In the genomic region with DNA sequence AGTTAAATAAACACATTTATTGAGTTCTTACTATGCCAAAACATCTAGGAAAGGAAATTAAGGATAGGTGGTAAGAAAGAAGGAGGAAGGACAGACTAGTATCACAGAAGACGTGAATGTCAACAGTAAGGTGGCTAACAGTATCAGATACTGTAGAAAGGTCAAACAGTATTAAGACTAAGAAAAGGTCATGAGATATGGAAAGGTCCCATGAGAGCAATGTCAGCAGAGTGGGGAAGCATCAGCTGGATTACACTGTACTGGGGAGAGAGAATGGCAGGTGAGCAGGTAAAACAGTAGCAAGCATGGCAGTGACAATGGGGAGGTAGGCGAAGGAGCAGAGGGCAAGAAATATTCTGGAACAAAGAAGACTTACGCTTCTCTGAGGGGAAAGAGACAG, we compare ENCODE assay signal across 24 cellular contexts. TPM values are rescaled to one million over a fixed set of nuclear protein-coding genes. Genes with fewer than 3 reads are reported as not detected.
DNase-seq lines count a peak whose midpoint lies in the region; ATAC-seq, FAIRE-seq and TF ChIP-seq lines count a peak whose summit lies in the region.
"Had no signal": no experiment of that assay in that cellular context is flagged by ENCODE, and none has a peak within 500 bp of the region (broad histone marks: within the 10 kb centered on the region; RNA-seq: fewer than 3 reads in every experiment).

No MANE protein-coding gene starts in this region.

- TF ChIP-seq RAD21 in K562 (CRISPR knock-in tag; conservative IDR thresholded peaks at IDR 0.05 in 1 of 2, IDR thresholded peaks at IDR 0.05 in 1 of 2) = no peak

- H3K27me3 Mint-ChIP-seq in activated CD8-positive, alpha-beta T cell treated with anti-CD3 and anti-CD28 coated beads for 36 hours = no peaks in the 10 kb centered on the region
- H3K27me3 Mint-ChIP-seq in activated CD8-positive, alpha-beta T cell treated with anti-CD3 and anti-CD28 coated beads, Interleukin-2, amount 10 ng/mL, durations not matched to agents 7 days and 5 days (ENCODE audit: low read depth) = no peaks in the 10 kb centered on the region
- H3K27me3 Mint-ChIP-seq in T-helper 17 cell = no peaks in the 10 kb centered on the region
- H3K27me3 Mint-ChIP-seq: CD4-positive, CD25-positive, alpha-beta regulatory T cell; CD8-positive, alpha-beta memory T cell had no signal

- in situ Hi-C loops in K562 (cut with MboI) = no loop called here

- peak; percentile 31 for FAIRE-seq in GM12891 (lab: Jason Lieb, UNC)
- no peak for FAIRE-seq in K562 (lab: Jason Lieb, UNC)
- FAIRE-seq: GM12878, GM18507, H54 had no signal

- 84% methylated on average over 3 of the region's 3 CpGs for whole genome bisulfite sequencing in K562 (ENCODE audit: insufficient coverage, low coverage, missing lambda C conversion rate)
- 88% methylated on average over 3 of the region's 3 CpGs for WGBS in prostate gland

- H3K27ac ChIP-seq in K562 (ENCODE audit: extremely low read depth, low read depth, low read length) (no peak overlapping the region), prostate gland (no peak overlapping the region)

- peaks cover 52% of the 10 kb centered on the region for H3K79me2 ChIP-seq in K562 (ENCODE audit: control insufficient read depth, insufficient read depth, low read length)

- peak overlapping the region; percentile 9 for H3K27ac Mint-ChIP-seq in activated CD8-positive, alpha-beta T cell treated with anti-CD3 and anti-CD28 coated beads for 36 hours
- no peak overlapping the region for H3K27ac Mint-ChIP-seq in activated CD8-positive, alpha-beta T cell treated with anti-CD3 and anti-CD28 coated beads, Interleukin-2, amount 10 ng/mL, durations not matched to agents 7 days and 5 days
- H3K27ac Mint-ChIP-seq in T-helper 17 cell = peak overlapping the region; percentile 70
- H3K27ac Mint-ChIP-seq: GM23338 had no signal

- peaks cover 64% of the 10 kb centered on the region for H3K36me3 ChIP-seq in K562 (ENCODE audit: control insufficient read depth, insufficient read depth, low read length)
- H3K36me3 ChIP-seq in prostate gland = no peaks in the 10 kb centered on the region

- H3K9me3 Mint-ChIP-seq in activated CD8-positive, alpha-beta T cell treated with anti-CD3 and anti-CD28 coated beads for 36 hours = no peaks in the 10 kb centered on the region
- no peaks in the 10 kb centered on the region for H3K9me3 Mint-ChIP-seq in activated CD8-positive, alpha-beta T cell treated with anti-CD3 and anti-CD28 coated beads, Interleukin-2, amount 10 ng/mL, durations not matched to agents 7 days and 5 days (ENCODE audit: insufficient read depth)
- H3K9me3 Mint-ChIP-seq: CD4-positive, CD25-positive, alpha-beta regulatory T cell; CD8-positive, alpha-beta memory T cell; GM23338 had no signal

- H3K4me2 ChIP-seq in K562 (ENCODE audit: insufficient read depth, low read length) = no peak overlapping the region
- H3K4me2 ChIP-seq: GM23338 had no signal

- CTCF ChIA-PET in activated CD8-positive, alpha-beta T cell treated with anti-CD3 and anti-CD28 coated beads for 36 hours (lab: Charles Lee) = interaction anchor here (1.5 kb wide), 1 partner anchor 9 kb away, joined by 3 read pairs; no protein-coding TSS in a partner anchor
- CTCF ChIA-PET in activated CD8-positive, alpha-beta T cell treated with anti-CD3 and anti-CD28 coated beads, Interleukin-2, amount 10 ng/mL, durations not matched to agents 7 days and 5 days (lab: Charles Lee) = interaction anchor here (1.1 kb wide), 1 partner anchor 191 kb away, joined by 3 read pairs; no protein-coding TSS in a partner anchor
- CTCF ChIA-PET in K562 (lab: Yijun Ruan, JAX; ENCODE audit: low intra/inter-chr PET ratio) = no interaction called here

- peaks cover 27% of the 10 kb centered on the region for H3K36me3 Mint-ChIP-seq in activated CD8-positive, alpha-beta T cell treated with anti-CD3 and anti-CD28 coated beads for 36 hours (ENCODE audit: low read depth)
- H3K36me3 Mint-ChIP-seq in activated CD8-positive, alpha-beta T cell treated with anti-CD3 and anti-CD28 coated beads, Interleukin-2, amount 10 ng/mL, durations not matched to agents 7 days and 5 days (ENCODE audit: low read depth) = peaks cover 15% of the 10 kb centered on the region
- H3K36me3 Mint-ChIP-seq in T-helper 17 cell (ENCODE audit: low read depth) = peaks cover 4% of the 10 kb centered on the region

- H3K9ac ChIP-seq in K562 (ENCODE audit: insufficient read depth in 1 of 2, low read depth in 2 of 2, low read length in 2 of 2) = no peak overlapping the region

- no peak for TF ChIP-seq EP300 in K562 (IDR thresholded peaks at IDR 0.05; ENCODE audit: low read length)

- no TSS peak for BruUV-seq in K562 (replicated peaks; lab: Mats Ljungman, UMichigan)

- no peak overlapping the region for H3K4me3 ChIP-seq in K562
- H3K4me3 ChIP-seq in prostate gland = no peak overlapping the region
- H3K4me3 ChIP-seq: GM12878, GM23338 had no signal

- H3K27me3 ChIP-seq in K562 (ENCODE audit: control insufficient read depth in 2 of 2, insufficient read depth in 2 of 2, low read length in 2 of 2) = no peaks in the 10 kb centered on the region
- no peaks in the 10 kb centered on the region for H3K27me3 ChIP-seq in prostate gland (replicated peaks; ENCODE audit: insufficient read depth)
- H3K27me3 ChIP-seq: BE2C had no signal

- no peaks in the 10 kb centered on the region for H3K9me3 ChIP-seq in T-helper 17 cell (ENCODE audit: control insufficient read depth, low read length, poor library complexity, severe bottlenecking)
- no peaks in the 10 kb centered on the region for H3K9me3 ChIP-seq in K562 (replicated peaks; ENCODE audit: control insufficient read depth, insufficient read depth, low read depth, low read length)
- no peaks in the 10 kb centered on the region for H3K9me3 ChIP-seq in prostate gland
- H3K9me3 ChIP-seq: BE2C had no signal

- no peak for ATAC-seq in activated CD8-positive, alpha-beta T cell treated with anti-CD3 and anti-CD28 coated beads for 36 hours
- no peak for ATAC-seq in activated CD8-positive, alpha-beta T cell treated with anti-CD3 and anti-CD28 coated beads, Interleukin-2, amount 10 ng/mL, durations not matched to agents 7 days and 5 days
- ATAC-seq in T-helper 17 cell (no peak), K562 (no peak)
- ATAC-seq: GM12878, GM23338 had no signal

- H4K20me1 ChIP-seq in K562 (replicated peaks; ENCODE audit: control insufficient read depth, insufficient read depth, low read length) = peaks cover 18% of the 10 kb centered on the region

- H2AFZ ChIP-seq in K562 (ENCODE audit: low read depth, low read length) = no peak overlapping the region
- H2AFZ ChIP-seq: GM23338 had no signal

- TF ChIP-seq POLR2A in GM12891 (IDR thresholded peaks at IDR 0.05; ENCODE audit: low read depth, low read length) (no peak), K562 (conservative IDR thresholded peaks at IDR 0.05) (no peak), prostate gland (IDR thresholded peaks at IDR 0.05) (no peak)

- POLR2A ChIA-PET in activated CD8-positive, alpha-beta T cell treated with anti-CD3 and anti-CD28 coated beads for 36 hours (lab: Charles Lee) = no interaction called here
- POLR2A ChIA-PET in activated CD8-positive, alpha-beta T cell treated with anti-CD3 and anti-CD28 coated beads, Interleukin-2, amount 10 ng/mL, durations not matched to agents 7 days and 5 days (lab: Charles Lee) = no interaction called here
- POLR2A ChIA-PET in K562 (lab: Yijun Ruan, JAX) = interaction anchor here (0.8 kb wide), 1 partner anchor 737 kb away, joined by 3 read pairs; no protein-coding TSS in a partner anchor

- intact Hi-C loops in activated CD8-positive, alpha-beta T cell treated with anti-CD3 and anti-CD28 coated beads for 36 hours (cut with micrococcal nuclease) = no loop called here
- intact Hi-C loops in K562 (cut with micrococcal nuclease) (no loop called here), prostate gland (cut with DNase I) (no loop called here)

- H3K4me1 Mint-ChIP-seq in activated CD8-positive, alpha-beta T cell treated with anti-CD3 and anti-CD28 coated beads for 36 hours (ENCODE audit: low read depth) = peaks cover 15% of the 10 kb centered on the region
- H3K4me1 Mint-ChIP-seq in activated CD8-positive, alpha-beta T cell treated with anti-CD3 and anti-CD28 coated beads, Interleukin-2, amount 10 ng/mL, durations not matched to agents 7 days and 5 days (ENCODE audit: low read depth) = peaks cover 6% of the 10 kb centered on the region
- H3K4me1 Mint-ChIP-seq in T-helper 17 cell = peaks cover 18% of the 10 kb centered on the region

- H3K4me3 Mint-ChIP-seq in activated CD8-positive, alpha-beta T cell treated with anti-CD3 and anti-CD28 coated beads for 36 hours = no peak overlapping the region
- no peak overlapping the region for H3K4me3 Mint-ChIP-seq in activated CD8-positive, alpha-beta T cell treated with anti-CD3 and anti-CD28 coated beads, Interleukin-2, amount 10 ng/mL, durations not matched to agents 7 days and 5 days
- no peak overlapping the region for H3K4me3 Mint-ChIP-seq in T-helper 17 cell
- H3K4me3 Mint-ChIP-seq: CD4-positive, CD25-positive, alpha-beta regulatory T cell; CD8-positive, alpha-beta memory T cell; GM23338 had no signal

- no peaks in the 10 kb centered on the region for H3K4me1 ChIP-seq in K562 (replicated peaks in 1 of 2; ENCODE audit: control insufficient read depth in 2 of 2, insufficient read depth in 2 of 2, low read length in 2 of 2)
- no peaks in the 10 kb centered on the region for H3K4me1 ChIP-seq in prostate gland (replicated peaks)
- H3K4me1 ChIP-seq: BE2C had no signal

- TF ChIP-seq CTCF in activated CD8-positive, alpha-beta T cell treated with anti-CD3 and anti-CD28 coated beads for 36 hours (IDR thresholded peaks at IDR 0.05) = no peak
- TF ChIP-seq CTCF in K562 (IDR thresholded peaks at IDR 0.05 in 2 of 3, conservative IDR thresholded peaks at IDR 0.05 in 1 of 3; ENCODE audit: insufficient read depth in 2 of 3, low read depth in 1 of 3, low read length in 3 of 3) = no peak
- no peak for TF ChIP-seq CTCF in prostate gland (IDR thresholded peaks at IDR 0.05)

- DNase-seq in activated CD8-positive, alpha-beta T cell treated with anti-CD3 and anti-CD28 coated beads for 36 hours = no peak
- DNase-seq in activated CD8-positive, alpha-beta T cell treated with anti-CD3 and anti-CD28 coated beads, Interleukin-2, amount 10 ng/mL, durations not matched to agents 7 days and 5 days = no peak
- no peak for DNase-seq in GM12891 (ENCODE audit: insufficient read length, low spot score)
- no peak for DNase-seq in T-helper 17 cell
- no peak for DNase-seq in K562 (ENCODE audit: extremely low read depth in 1 of 4, low spot score in 3 of 4)
- DNase-seq in prostate gland (ENCODE audit: low spot score) = no peak
- DNase-seq in SKM-1 treated with dmso at 0.1 percent for 144 hours (lab: John Stamatoyannopoulos, UW; ENCODE audit: unreplicated experiment) = no peak
- DNase-seq: ACHN; BE2C; C1 segment of cervical spinal cord; CD4-positive, CD25-positive, alpha-beta regulatory T cell; CD8-positive, alpha-beta memory T cell; COR-L47; DMS 273 treated with DMSO at 0.1 percent for 48 hours; DMS53; DND-41; EL; HCEC 1CT had no signal

- H3K9me1 ChIP-seq in K562 (ENCODE audit: control insufficient read depth, insufficient read depth, low read length) = no peaks in the 10 kb centered on the region

RNA-seq across cellular contexts. Expression of a gene that starts 18.0 kb away (rescaled TPM):
- total RNA-seq in activated CD8-positive, alpha-beta T cell treated with anti-CD3 and anti-CD28 coated beads for 36 hours = 100 to 1,000 TPM; 135 to 142 TPM
- total RNA-seq in activated CD8-positive, alpha-beta T cell treated with anti-CD3 and anti-CD28 coated beads, Interleukin-2, amount 10 ng/mL, durations not matched to agents 7 days and 5 days = 10 to 100 TPM; 68.8 to 69.8 TPM
- 108 TPM for polyA plus RNA-seq in GM12891 (2012; ENCODE audit: low read depth, missing spikeins)
- total RNA-seq in T-helper 17 cell (10 to 100 TPM; 22.4 to 27.7 TPM), K562 (2014; rRNA removed) (185 and 193 TPM in 2 replicates), K562 (2014; rRNA removed; fragmentation: Illumina TruSeq; extraction: Trizol) (268 and 311 TPM in 2 replicates), K562 (2015; rRNA removed; fragmentation: Illumina TruSeq; extraction: Trizol) (234 and 252 TPM in 2 replicates), K562 (2021) (171 and 173 TPM in 2 replicates), prostate gland (100 to 1,000 TPM in 1 of 2 donors, 10 to 100 TPM in 1; 93.7 to 176 TPM)
- total RNA-seq in K562 (2011; cell fraction: chromatin; rRNA removed; ENCODE audit: low replicate concordance) = 16.7 and 46.2 TPM in 2 replicates
- 17.6 and 18.0 TPM in 2 replicates for total RNA-seq in K562 (2011; cell fraction: nucleolus; rRNA removed)
- 33.9 and 56.4 TPM in 2 replicates for total RNA-seq in K562 (2011; cell fraction: nucleoplasm; rRNA removed)
- polyA plus RNA-seq in K562 (2011; rRNA removed) (253 and 331 TPM in 2 replicates), K562 (2014; fragmentation: Illumina TruSeq; extraction: Trizol) (239 and 261 TPM in 2 replicates), K562 (2014; fragmentation: Nextera tagmentation; extraction: Ambion mirVana) (100 to 1,000 TPM; 155 to 203 TPM), K562 (2014; rRNA removed) (201 and 204 TPM in 2 replicates)
- 80.9 and 156 TPM in 2 replicates for polyA plus RNA-seq in K562 (2011; cell fraction: cytosol; rRNA removed)
- 32.5 and 59.8 TPM in 2 replicates for polyA plus RNA-seq in K562 (2011; cell fraction: nucleus; rRNA removed)
- polyA plus RNA-seq in K562 (2012) = 153 and 176 TPM in 2 replicates
- 172 and 181 TPM in 2 replicates for polyA minus RNA-seq in K562 (2011; rRNA and poly(A)+ RNA removed)
- polyA minus RNA-seq in K562 (2011; cell fraction: cytosol; rRNA and poly(A)+ RNA removed) = 71.5 and 91.3 TPM in 2 replicates
- polyA minus RNA-seq in K562 (2011; cell fraction: nucleus; rRNA and poly(A)+ RNA removed) = 11.7 and 30.0 TPM in 2 replicates

RNA-seq across cellular contexts. Expression of a gene that starts 30.2 kb away (rescaled TPM):
- not detected for total RNA-seq in activated CD8-positive, alpha-beta T cell treated with anti-CD3 and anti-CD28 coated beads for 36 hours
- not detected for total RNA-seq in activated CD8-positive, alpha-beta T cell treated with anti-CD3 and anti-CD28 coated beads, Interleukin-2, amount 10 ng/mL, durations not matched to agents 7 days and 5 days
- 0.21 TPM for polyA plus RNA-seq in GM12891 (2012; ENCODE audit: low read depth, missing spikeins)
- under 1 TPM; 0.05 TPM for total RNA-seq in T-helper 17 cell
- 34.0 and 46.0 TPM in 2 replicates for total RNA-seq in K562 (2011; cell fraction: chromatin; rRNA removed; ENCODE audit: low replicate concordance)
- 2.8 and 5.4 TPM in 2 replicates for total RNA-seq in K562 (2011; cell fraction: nucleolus; rRNA removed)
- total RNA-seq in K562 (2011; cell fraction: nucleoplasm; rRNA removed) = 5.0 and 10.5 TPM in 2 replicates
- 1.3 and 1.4 TPM in 2 replicates for total RNA-seq in K562 (2014; rRNA removed)
- total RNA-seq in K562 (2014; rRNA removed; fragmentation: Illumina TruSeq; extraction: Trizol) = 3.9 and 4.2 TPM in 2 replicates
- total RNA-seq in K562 (2015; rRNA removed; fragmentation: Illumina TruSeq; extraction: Trizol) = 2.7 and 3.0 TPM in 2 replicates
- 2.8 and 2.9 TPM in 2 replicates for total RNA-seq in K562 (2021)
- polyA plus RNA-seq in K562 (2011; rRNA removed) = 4.2 and 6.8 TPM in 2 replicates
- polyA plus RNA-seq in K562 (2011; cell fraction: cytosol; rRNA removed) = 0.49 and 2.6 TPM in 2 replicates
- polyA plus RNA-seq in K562 (2011; cell fraction: nucleus; rRNA removed) = 13.0 and 21.6 TPM in 2 replicates
- 2.2 and 3.1 TPM in 2 replicates for polyA plus RNA-seq in K562 (2012)
- polyA plus RNA-seq in K562 (2014; fragmentation: Illumina TruSeq; extraction: Trizol) = 1.9 and 2.2 TPM in 2 replicates
- 1 to 10 TPM; 1.2 to 1.3 TPM for polyA plus RNA-seq in K562 (2014; fragmentation: Nextera tagmentation; extraction: Ambion mirVana)
- polyA plus RNA-seq in K562 (2014; rRNA removed) = 2.5 and 4.0 TPM in 2 replicates
- 12.4 and 32.0 TPM in 2 replicates for polyA minus RNA-seq in K562 (2011; rRNA and poly(A)+ RNA removed)
- 1.4 and 2.3 TPM in 2 replicates for polyA minus RNA-seq in K562 (2011; cell fraction: cytosol; rRNA and poly(A)+ RNA removed)
- polyA minus RNA-seq in K562 (2011; cell fraction: nucleus; rRNA and poly(A)+ RNA removed) = 7.8 and 27.9 TPM in 2 replicates
- total RNA-seq in prostate gland = 1 to 10 TPM in 1 of 2 donors, under 1 TPM in 1; 0.36 to 3.6 TPM
- total RNA-seq: G401, GM23338, HT-29 had no signal
- polyA plus RNA-seq: CD8-positive, alpha-beta memory T cell had no signal

RNA-seq across cellular contexts. Expression of a gene that starts 45.2 kb away (rescaled TPM):
- total RNA-seq in activated CD8-positive, alpha-beta T cell treated with anti-CD3 and anti-CD28 coated beads for 36 hours = 1 to 10 TPM; 6.2 to 6.4 TPM
- total RNA-seq in activated CD8-positive, alpha-beta T cell treated with anti-CD3 and anti-CD28 coated beads, Interleukin-2, amount 10 ng/mL, durations not matched to agents 7 days and 5 days = 10 to 100 TPM in 1 of 2 experiments, 1 to 10 TPM in 1; 9.4 to 12.4 TPM
- 2.4 TPM for polyA plus RNA-seq in GM12891 (2012; ENCODE audit: low read depth, missing spikeins)
- total RNA-seq in T-helper 17 cell = 10 to 100 TPM; 61.3 to 63.5 TPM
- total RNA-seq in K562 (2011; cell fraction: chromatin; rRNA removed; ENCODE audit: low replicate concordance) = 11.1 and 16.4 TPM in 2 replicates
- 1.8 and 4.7 TPM in 2 replicates for total RNA-seq in K562 (2011; cell fraction: nucleolus; rRNA removed)
- total RNA-seq in K562 (2011; cell fraction: nucleoplasm; rRNA removed) = 4.4 and 5.3 TPM in 2 replicates
- total RNA-seq in K562 (2014; rRNA removed) = 0.36 and 0.53 TPM in 2 replicates
- 1.0 and 1.1 TPM in 2 replicates for total RNA-seq in K562 (2014; rRNA removed; fragmentation: Illumina TruSeq; extraction: Trizol)
- 0.72 and 1.1 TPM in 2 replicates for total RNA-seq in K562 (2015; rRNA removed; fragmentation: Illumina TruSeq; extraction: Trizol)
- 0.83 and 1.5 TPM in 2 replicates for total RNA-seq in K562 (2021)
- 1.0 and 1.6 TPM in 2 replicates for polyA plus RNA-seq in K562 (2011; rRNA removed)
- 0.37 and 0.65 TPM in 2 replicates for polyA plus RNA-seq in K562 (2011; cell fraction: cytosol; rRNA removed)
- 1.6 and 2.0 TPM in 2 replicates for polyA plus RNA-seq in K562 (2011; cell fraction: nucleus; rRNA removed)
- 0.66 and 1.6 TPM in 2 replicates for polyA plus RNA-seq in K562 (2012)
- 0.48 and 0.56 TPM in 2 replicates for polyA plus RNA-seq in K562 (2014; fragmentation: Illumina TruSeq; extraction: Trizol)
- polyA plus RNA-seq in K562 (2014; fragmentation: Nextera tagmentation; extraction: Ambion mirVana) = under 1 TPM; 0.08 to 0.10 TPM
- polyA plus RNA-seq in K562 (2014; rRNA removed) = 0.58 and 1.4 TPM in 2 replicates
- 6.7 and 7.7 TPM in 2 replicates for polyA minus RNA-seq in K562 (2011; rRNA and poly(A)+ RNA removed)
- polyA minus RNA-seq in K562 (2011; cell fraction: cytosol; rRNA and poly(A)+ RNA removed) = 0.67 and 1.1 TPM in 2 replicates
- polyA minus RNA-seq in K562 (2011; cell fraction: nucleus; rRNA and poly(A)+ RNA removed) = 4.3 and 6.8 TPM in 2 replicates
- total RNA-seq in prostate gland = 10 to 100 TPM; 11.2 to 17.4 TPM
